Comparison of ENCODE assay signal across 15 cellular contexts in the genomic region with DNA sequence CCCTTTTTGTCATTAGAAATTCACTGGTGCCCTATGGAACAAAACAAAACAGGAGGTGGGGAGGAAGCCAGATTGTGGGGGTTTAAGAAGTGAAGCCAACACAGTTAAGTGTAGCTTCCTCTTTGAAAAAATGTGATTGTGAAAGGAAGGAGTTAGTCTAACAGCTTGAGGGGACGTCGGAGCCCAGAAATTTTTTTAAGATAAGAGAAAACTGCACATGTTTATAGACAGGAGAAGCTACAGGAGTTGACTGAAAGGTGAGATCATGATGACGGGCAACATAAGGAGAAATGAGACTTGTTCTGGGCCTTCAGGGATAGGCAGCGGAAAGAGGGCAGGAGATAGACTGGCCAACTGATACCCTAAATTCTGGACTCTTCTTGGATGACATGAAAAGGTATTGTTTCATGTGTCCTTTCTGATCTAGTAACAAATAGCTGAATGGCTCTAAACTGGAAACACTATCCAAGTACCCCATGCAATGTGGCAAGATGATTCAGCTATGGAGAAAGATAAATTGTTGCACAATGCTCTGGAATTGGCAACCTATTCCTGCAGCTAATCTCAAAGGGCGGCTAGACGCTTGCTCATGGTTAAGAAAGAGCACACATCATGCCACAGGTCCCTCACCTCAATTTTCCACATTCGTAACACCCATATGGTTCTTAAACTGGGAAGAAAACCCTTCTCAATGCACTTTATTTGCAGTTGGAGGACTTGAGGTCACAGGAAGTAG. TPM values are rescaled to one million over a fixed set of nuclear protein-coding genes. Genes with fewer than 3 reads are reported as not detected.
DNase-seq lines count a peak whose midpoint lies in the region; ATAC-seq and TF ChIP-seq lines count a peak whose summit lies in the region.
"Had no signal": no experiment of that assay in that cellular context is flagged by ENCODE, and none has a peak within 500 bp of the region (broad histone marks: within the 10 kb centered on the region; RNA-seq: fewer than 3 reads in every experiment).

No MANE protein-coding gene starts in this region.

- H3K4me3 ChIP-seq in body of pancreas = no peak overlapping the region
- H3K4me3 ChIP-seq: ascending aorta, spleen had no signal

- no peaks in the 10 kb centered on the region for H3K9me3 ChIP-seq in body of pancreas
- H3K9me3 ChIP-seq: ascending aorta, spleen had no signal

- DNase-seq in ELR (ENCODE audit: low read depth) (peak; percentile 14), NCI-H226 (peak; percentile 76), body of pancreas (peak in 2 of 4 donors; percentile 26 to 36), myocyte (ENCODE audit: low read depth) (peak; percentile 2), NCI-H510A treated with DMSO at 0.1 percent for 48 hours (lab: John Stamatoyannopoulos, UW) (no peak)
- DNase-seq in stimulated activated CD4-positive, alpha-beta T cell treated with anti-CD3 and anti-CD28 coated beads, Interleukin-1b, Interleukin-23, amount 100 ng/mL, for 48 hours = no peak
- DNase-seq: activated CD4-positive, alpha-beta T cell treated with anti-CD3 and anti-CD28 coated beads for 4 hours; activated T-cell treated with anti-CD3 and anti-CD28 coated beads, Interleukin-2, amount 50 U/mL, for 72 hours; effector CD4-positive, alpha-beta T cell; left colon; NCI-H187 treated with DMSO at 0.1 percent for 48 hours; spleen had no signal

- 51 to 63% methylated on average over 7 of the region's 7 CpGs for WGBS in body of pancreas, 2 donors

- peak; percentile 45 for ATAC-seq in body of pancreas
- ATAC-seq in HG03342 (IDR thresholded peaks at IDR 0.05; ENCODE audit: unreplicated experiment) = no peak
- no peak for ATAC-seq in GM19452 (IDR thresholded peaks at IDR 0.05; ENCODE audit: unreplicated experiment)
- ATAC-seq: activated T-cell treated with anti-CD3 and anti-CD28 coated beads, Interleukin-2, amount 50 U/mL, for 72 hours; left colon had no signal

- no peaks in the 10 kb centered on the region for H3K27me3 ChIP-seq in body of pancreas
- H3K27me3 ChIP-seq: ascending aorta had no signal

- no peaks in the 10 kb centered on the region for H3K36me3 ChIP-seq in body of pancreas (replicated peaks in 1 of 2; ENCODE audit: insufficient read depth in 1 of 2, low read depth in 2 of 2)
- H3K36me3 ChIP-seq: ascending aorta, spleen had no signal

- intact Hi-C loops in body of pancreas (cut with DNase I) = no loop called here

- H3K4me1 ChIP-seq in body of pancreas = peaks cover 6% of the 10 kb centered on the region
- H3K4me1 ChIP-seq: ascending aorta had no signal

- no peak for TF ChIP-seq CTCF in body of pancreas (IDR thresholded peaks at IDR 0.05)

- no peak overlapping the region for H3K27ac ChIP-seq in body of pancreas
- H3K27ac ChIP-seq: ascending aorta, spleen had no signal

- no peak for TF ChIP-seq POLR2A in body of pancreas (IDR thresholded peaks at IDR 0.05)

RNA-seq across cellular contexts. Expression of a gene that starts 3.7 kb away (rescaled TPM):
- total RNA-seq in body of pancreas = 10 to 100 TPM; 16.2 to 25.9 TPM
- 25.0 and 29.6 TPM in 2 replicates for total RNA-seq in myocyte
- polyA plus RNA-seq in myocyte (2012) = 27.6 TPM

Comparison
In these comparisons a context has a peak if more than half of its experiments do, and no peak if none do; other contexts are left out.
1. DNase-seq: peak in ELR (single experiment), NCI-H226 (single experiment) and myocyte (single experiment); none in NCI-H510A treated with DMSO at 0.1 percent for 48 hours (single experiment) and stimulated activated CD4-positive, alpha-beta T cell treated with anti-CD3 and anti-CD28 coated beads, Interleukin-1b, Interleukin-23, amount 100 ng/mL, for 48 hours (single experiment).